9 cellular contexts compared by ENCODE assay signal in genomic region chr3:177451940-177452484, GRCh38.
DNase-seq lines count a peak whose midpoint lies in the region; ATAC-seq and TF ChIP-seq lines count a peak whose summit lies in the region.
"Had no signal": no experiment of that assay in that cellular context is flagged by ENCODE, and none has a peak within 500 bp of the region (broad histone marks: within the 10 kb centered on the region; RNA-seq: fewer than 3 reads in every experiment).

No MANE protein-coding gene starts in this region.

- H3K4me3 ChIP-seq in AG04450 (ENCODE audit: low read depth, low read length) (no peak overlapping the region; the same call in 1 of the 2 replicates), esophagus squamous epithelium (peak overlapping the region in 1 of 4 donors; percentile 34), neural cell (ENCODE audit: low read length) (no peak overlapping the region)

- CTCF ChIA-PET in AG04450 (lab: Charles Lee) = no interaction called here

- no peaks in the 10 kb centered on the region for H3K36me3 ChIP-seq in esophagus squamous epithelium
- no peaks in the 10 kb centered on the region for H3K36me3 ChIP-seq in neural cell (ENCODE audit: insufficient read depth, low read length)

- TF ChIP-seq RAD21 in neural cell (conservative IDR thresholded peaks at IDR 0.05) = no peak

- H3K9me3 ChIP-seq in AG04450 (ENCODE audit: control insufficient read depth, insufficient read depth, low read length) (no peaks in the 10 kb centered on the region), esophagus squamous epithelium (no peaks in the 10 kb centered on the region), neural cell (ENCODE audit: low read length) (no peaks in the 10 kb centered on the region)

- 13 to 23% methylated on average over 3 of the region's 3 CpGs for WGBS in esophagus squamous epithelium, 2 donors

- DNase-seq in AG04450 (ENCODE audit: low read depth, low spot score) = no peak
- peak; percentile 94 for DNase-seq in RPMI7951 (ENCODE audit: low read depth)
- no peak for DNase-seq in esophagus squamous epithelium (lab: John Stamatoyannopoulos, UW)
- DNase-seq in GM13976 (ENCODE audit: low spot score) = no peak
- DNase-seq in OCI-M1 (lab: John Stamatoyannopoulos, UW) = no peak
- DNase-seq in stimulated activated CD4-positive, alpha-beta T cell treated with anti-CD3 and anti-CD28 coated beads, Interleukin-2, amount 100 ng/mL, for 48 hours = no peak
- DNase-seq: CD4-positive, alpha-beta T cell had no signal

- no peak for ATAC-seq in GM18858 (IDR thresholded peaks at IDR 0.05; ENCODE audit: unreplicated experiment)

- H3K9me2 ChIP-seq in neural cell (ENCODE audit: insufficient read depth, low read length) = no peaks in the 10 kb centered on the region

- H2AFZ ChIP-seq in neural cell (ENCODE audit: low read depth, low read length) = peak overlapping the region; percentile 67

- TF ChIP-seq EP300 in neural cell (conservative IDR thresholded peaks at IDR 0.05; ENCODE audit: poor library complexity, severe bottlenecking) = no peak

- H3K27me3 ChIP-seq in AG04450 (ENCODE audit: control insufficient read depth, insufficient read depth, low read length) (no peaks in the 10 kb centered on the region), esophagus squamous epithelium (no peaks in the 10 kb centered on the region), neural cell (ENCODE audit: insufficient read depth, low read depth, low read length) (no peaks in the 10 kb centered on the region)

- POLR2A ChIA-PET in AG04450 (lab: Yijun Ruan, JAX) = no interaction called here

- no peaks in the 10 kb centered on the region for H3K79me2 ChIP-seq in neural cell (replicated peaks; ENCODE audit: insufficient read depth, low read length)

- H3K9ac ChIP-seq in neural cell (ENCODE audit: low read length) = peak overlapping the region; percentile 11

- H3K27ac ChIP-seq in AG04450 (ENCODE audit: low read depth, low read length) = peak overlapping the region; percentile 41
- peak overlapping the region; percentile 76 to 89 (median 84) for H3K27ac ChIP-seq in esophagus squamous epithelium
- H3K27ac ChIP-seq in neural cell (ENCODE audit: low read length) = peak overlapping the region; percentile 42

- in situ Hi-C loops in GM13976 (cut with MboI; ENCODE audit: low sequenced_read_pairs, unreplicated experiment) = no loop called here

- H3F3A ChIP-seq in neural cell (ENCODE audit: insufficient read depth, low read length, poor library complexity, severe bottlenecking) = no peaks in the 10 kb centered on the region

- no peaks in the 10 kb centered on the region for H4K20me1 ChIP-seq in neural cell (ENCODE audit: insufficient read depth)

- TF ChIP-seq POLR2A in esophagus squamous epithelium (IDR thresholded peaks at IDR 0.05) = no peak

- peaks cover 21 to 68% (median 47%) of the 10 kb centered on the region in 3 donors for H3K4me1 ChIP-seq in esophagus squamous epithelium

- no peak overlapping the region for H3K4me2 ChIP-seq in neural cell (ENCODE audit: low read length)

- TF ChIP-seq CTCF in AG04450 (IDR thresholded peaks at IDR 0.05; ENCODE audit: low read depth, low read length) (no peak), esophagus squamous epithelium (IDR thresholded peaks at IDR 0.05) (no peak), neural cell (IDR thresholded peaks at IDR 0.05; ENCODE audit: poor library complexity, severe bottlenecking) (no peak), GM13976 (IDR thresholded peaks at IDR 0.05; ENCODE audit: borderline replicate concordance, control extremely low read depth, extremely low read depth, insufficient read depth, missing control alignments) (no peak)

- intact Hi-C loops in esophagus squamous epithelium (cut with DNase I) = no loop called here

TF ChIP-seq in neural cell, 6 proteins besides CTCF, POLR2A, EP300 and RAD21:
- TF ChIP-seq SMC3 (conservative IDR thresholded peaks at IDR 0.05; ENCODE audit: poor library complexity) = no peak
- TF ChIP-seq, protein P1, sequence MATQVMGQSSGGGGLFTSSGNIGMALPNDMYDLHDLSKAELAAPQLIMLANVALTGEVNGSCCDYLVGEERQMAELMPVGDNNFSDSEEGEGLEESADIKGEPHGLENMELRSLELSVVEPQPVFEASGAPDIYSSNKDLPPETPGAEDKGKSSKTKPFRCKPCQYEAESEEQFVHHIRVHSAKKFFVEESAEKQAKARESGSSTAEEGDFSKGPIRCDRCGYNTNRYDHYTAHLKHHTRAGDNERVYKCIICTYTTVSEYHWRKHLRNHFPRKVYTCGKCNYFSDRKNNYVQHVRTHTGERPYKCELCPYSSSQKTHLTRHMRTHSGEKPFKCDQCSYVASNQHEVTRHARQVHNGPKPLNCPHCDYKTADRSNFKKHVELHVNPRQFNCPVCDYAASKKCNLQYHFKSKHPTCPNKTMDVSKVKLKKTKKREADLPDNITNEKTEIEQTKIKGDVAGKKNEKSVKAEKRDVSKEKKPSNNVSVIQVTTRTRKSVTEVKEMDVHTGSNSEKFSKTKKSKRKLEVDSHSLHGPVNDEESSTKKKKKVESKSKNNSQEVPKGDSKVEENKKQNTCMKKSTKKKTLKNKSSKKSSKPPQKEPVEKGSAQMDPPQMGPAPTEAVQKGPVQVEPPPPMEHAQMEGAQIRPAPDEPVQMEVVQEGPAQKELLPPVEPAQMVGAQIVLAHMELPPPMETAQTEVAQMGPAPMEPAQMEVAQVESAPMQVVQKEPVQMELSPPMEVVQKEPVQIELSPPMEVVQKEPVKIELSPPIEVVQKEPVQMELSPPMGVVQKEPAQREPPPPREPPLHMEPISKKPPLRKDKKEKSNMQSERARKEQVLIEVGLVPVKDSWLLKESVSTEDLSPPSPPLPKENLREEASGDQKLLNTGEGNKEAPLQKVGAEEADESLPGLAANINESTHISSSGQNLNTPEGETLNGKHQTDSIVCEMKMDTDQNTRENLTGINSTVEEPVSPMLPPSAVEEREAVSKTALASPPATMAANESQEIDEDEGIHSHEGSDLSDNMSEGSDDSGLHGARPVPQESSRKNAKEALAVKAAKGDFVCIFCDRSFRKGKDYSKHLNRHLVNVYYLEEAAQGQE (IDR thresholded peaks at IDR 0.05; ENCODE audit: borderline replicate concordance) = peak; percentile 46
TF ChIP-seq in neural cell: peak in this region for 1.
